Comparison of ENCODE assay signal across 14 cellular contexts in genomic region chr11:123690490-123690889, GRCh38. TPM values are rescaled to one million over a fixed set of nuclear protein-coding genes. Genes with fewer than 3 reads are reported as not detected.
A peak's percentile ranks its signal among the peaks of the same experiment; 100 is the strongest.
DNase-seq lines count a peak whose midpoint lies in the region; ATAC-seq and TF ChIP-seq lines count a peak whose summit lies in the region.
"Had no signal": no experiment of that assay in that cellular context is flagged by ENCODE, and none has a peak within 500 bp of the region (broad histone marks: within the 10 kb centered on the region; RNA-seq: fewer than 3 reads in every experiment).

No MANE protein-coding gene starts in this region.

- H3K4me3 ChIP-seq in brain microvascular endothelial cell (ENCODE audit: low read depth, low read length), result no peak overlapping the region
- H3K4me3 ChIP-seq: thoracic aorta had no signal

- no peak overlapping the region for H3K27ac ChIP-seq in brain microvascular endothelial cell
- H3K27ac ChIP-seq: thoracic aorta, VCaP had no signal

- no peak overlapping the region for H3K27ac Mint-ChIP-seq in HFFc6
- H3K27ac Mint-ChIP-seq in osteocyte (ENCODE audit: unreplicated experiment), result no peak overlapping the region
- no peak overlapping the region for H3K27ac Mint-ChIP-seq in stimulated activated naive B cell treated with anti-CD40 and anti-IgM and Interleukin-4, amounts not matched to agents 10 μg/mL and 1 μg/mL and 100 μg/mL, for 72 hours

- DNase-seq in EH (ENCODE audit: low read depth), result peak; percentile 41
- DNase-seq in HFFc6, result peak; percentile 51
- peak; percentile 60 for DNase-seq in brain microvascular endothelial cell
- DNase-seq in non-pigmented ciliary epithelial cell (ENCODE audit: low read depth), result peak; percentile 28
- no peak for DNase-seq in DMS79 (lab: John Stamatoyannopoulos, UW)
- DNase-seq in osteocyte (ENCODE audit: extremely low spot score, unreplicated experiment), result no peak
- DNase-seq in stimulated activated naive B cell treated with anti-CD40 and anti-IgM and Interleukin-4, amounts not matched to agents 10 μg/mL and 1 μg/mL and 100 μg/mL, for 72 hours, result no peak
- DNase-seq: central memory CD4-positive, alpha-beta T cell; midbrain; NCI-H524; SHP77 had no signal

- H3K36me3 Mint-ChIP-seq in HFFc6 (ENCODE audit: low read depth) (no peaks in the 10 kb centered on the region), osteocyte (ENCODE audit: unreplicated experiment) (no peaks in the 10 kb centered on the region)
- H3K36me3 Mint-ChIP-seq in stimulated activated naive B cell treated with anti-CD40 and anti-IgM and Interleukin-4, amounts not matched to agents 10 μg/mL and 1 μg/mL and 100 μg/mL, for 72 hours, result no peaks in the 10 kb centered on the region

- H3K4me1 Mint-ChIP-seq in HFFc6 (ENCODE audit: low read depth) (peaks cover 6% of the 10 kb centered on the region), osteocyte (ENCODE audit: unreplicated experiment) (no peaks in the 10 kb centered on the region)
- H3K4me1 Mint-ChIP-seq in stimulated activated naive B cell treated with anti-CD40 and anti-IgM and Interleukin-4, amounts not matched to agents 10 μg/mL and 1 μg/mL and 100 μg/mL, for 72 hours, result no peaks in the 10 kb centered on the region

- no peak for TF ChIP-seq CTCF in HFFc6 (IDR thresholded peaks at IDR 0.05)
- TF ChIP-seq CTCF in brain microvascular endothelial cell (IDR thresholded peaks at IDR 0.05; ENCODE audit: low read depth, low read length, missing control alignments), result no peak
- TF ChIP-seq CTCF in osteocyte (IDR thresholded peaks at IDR 0.05), result no peak

- no peaks in the 10 kb centered on the region; the same call in 1 of the 2 replicates for H3K9me3 Mint-ChIP-seq in HFFc6
- no peaks in the 10 kb centered on the region for H3K9me3 Mint-ChIP-seq in osteocyte (ENCODE audit: unreplicated experiment)
- H3K9me3 Mint-ChIP-seq in stimulated activated naive B cell treated with anti-CD40 and anti-IgM and Interleukin-4, amounts not matched to agents 10 μg/mL and 1 μg/mL and 100 μg/mL, for 72 hours, result no peaks in the 10 kb centered on the region

- H3K4me3 Mint-ChIP-seq in HFFc6, result no peak overlapping the region
- H3K4me3 Mint-ChIP-seq in osteocyte (ENCODE audit: unreplicated experiment), result no peak overlapping the region
- no peak overlapping the region for H3K4me3 Mint-ChIP-seq in stimulated activated naive B cell treated with anti-CD40 and anti-IgM and Interleukin-4, amounts not matched to agents 10 μg/mL and 1 μg/mL and 100 μg/mL, for 72 hours

- H3K36me3 ChIP-seq in brain microvascular endothelial cell (replicated peaks), result no peaks in the 10 kb centered on the region
- H3K36me3 ChIP-seq: thoracic aorta had no signal

- H3K27me3 Mint-ChIP-seq in HFFc6 (ENCODE audit: insufficient read depth) (peaks cover 47% of the 10 kb centered on the region), osteocyte (ENCODE audit: unreplicated experiment) (peaks cover 41% of the 10 kb centered on the region)
- H3K27me3 Mint-ChIP-seq in stimulated activated naive B cell treated with anti-CD40 and anti-IgM and Interleukin-4, amounts not matched to agents 10 μg/mL and 1 μg/mL and 100 μg/mL, for 72 hours, result peaks cover 29 to 52% of the 10 kb centered on the region in 2 donors

- in situ Hi-C loops in brain microvascular endothelial cell (cut with HindIII; ENCODE audit: low pct_ligation_motif_present, low sequenced_read_pairs), result no loop called here

- no peak for ATAC-seq in stimulated activated naive B cell treated with anti-CD40 and anti-IgM and Interleukin-4, amounts not matched to agents 10 μg/mL and 1 μg/mL and 100 μg/mL, for 72 hours (replicated peaks)

- H3K27me3 ChIP-seq in brain microvascular endothelial cell (replicated peaks), result no peaks in the 10 kb centered on the region

RNA-seq across cellular contexts. Expression of gene SCN3B, which starts 36.1 kb away (rescaled TPM):
- total RNA-seq in HFFc6 (2021; fragmentation: NEBNext Ultra II Directional; extraction: Animal tissue kit (Norgen Biotek cat#: 25700)), result not detected
- not detected in 2 replicates for total RNA-seq in osteocyte
- total RNA-seq: HT-29 had no signal

RNA-seq across cellular contexts. Expression of gene ZNF202, which starts 51.0 kb away (rescaled TPM):
- 1 to 10 TPM; 5.4 to 8.3 (median 6.8) TPM for total RNA-seq in HFFc6 (2021; fragmentation: NEBNext Ultra II Directional; extraction: Animal tissue kit (Norgen Biotek cat#: 25700))
- 9.5 and 11.2 TPM in 2 replicates for total RNA-seq in osteocyte

Comparison
In these comparisons a context has a peak if more than half of its experiments do, and no peak if none do; other contexts are left out.
1. DNase-seq: peak in EH (single experiment), HFFc6 (single experiment), brain microvascular endothelial cell (single experiment) and non-pigmented ciliary epithelial cell (single experiment); none in DMS79 (single experiment), osteocyte (single experiment) and stimulated activated naive B cell treated with anti-CD40 and anti-IgM and Interleukin-4, amounts not matched to agents 10 μg/mL and 1 μg/mL and 100 μg/mL, for 72 hours (single experiment).